ENCODE assay signal across 8 cellular contexts in the genomic region with DNA sequence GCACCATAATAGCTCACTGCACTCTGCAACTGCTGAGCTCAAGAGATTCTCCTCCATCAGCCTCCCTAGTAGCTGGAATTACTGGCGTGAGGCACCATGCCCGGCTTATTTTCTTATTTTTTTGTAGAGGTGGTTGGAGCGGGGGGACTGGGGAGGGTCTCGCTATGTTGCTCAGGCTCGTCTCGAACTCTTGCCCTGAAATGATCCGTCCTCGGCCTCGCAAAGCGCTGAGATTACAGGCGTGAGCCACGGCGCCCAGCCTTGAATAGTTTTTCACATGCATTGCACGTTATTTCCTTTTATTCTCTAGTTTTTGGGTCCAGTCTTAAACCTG. TPM values are rescaled to one million over a fixed set of nuclear protein-coding genes. Genes with fewer than 3 reads are reported as not detected.
A peak's percentile ranks its signal among the peaks of the same experiment; 100 is the strongest.
DNase-seq lines count a peak whose midpoint lies in the region; ATAC-seq, FAIRE-seq and TF ChIP-seq lines count a peak whose summit lies in the region.

No MANE protein-coding gene starts in this region.

- SMC1A ChIA-PET in GM12878 (lab: Charles Lee; ENCODE audit: uncharacterized antibody, unreplicated experiment) = interaction anchor here (0.8 to 2.3 kb wide), 18 partner anchors 10 to 259 kb away, joined by 3 to 12 read pairs (median 3); no protein-coding TSS in a partner anchor

- TF ChIP-seq POLR2A in GM12878 (IDR thresholded peaks at IDR 0.05; ENCODE audit: low read depth, low read length) (no peak), upper lobe of left lung (IDR thresholded peaks at IDR 0.05) (no peak)

- H3K4me1 Mint-ChIP-seq in activated T-cell treated with anti-CD3 and anti-CD28 coated beads, Interleukin-2, amount 50 U/mL, for 72 hours (ENCODE audit: low read depth) = peaks cover 49% of the 10 kb centered on the region

- H3K27ac ChIP-seq in GM12878 (ENCODE audit: control insufficient read depth, insufficient read depth) = peak overlapping the region; percentile 71
- H3K27ac ChIP-seq in lower lobe of right lung = peak overlapping the region; percentile 86
- peak overlapping the region; percentile 40 to 99 (median 87) for H3K27ac ChIP-seq in upper lobe of left lung

- H3K4me3 ChIP-seq in GM12878 (peak overlapping the region; percentile 60), lower lobe of right lung (peak overlapping the region; percentile 79), upper lobe of left lung (peak overlapping the region; percentile 31 to 97 (median 92))

- H3K9me3 Mint-ChIP-seq in activated T-cell treated with anti-CD3 and anti-CD28 coated beads, Interleukin-2, amount 50 U/mL, for 72 hours = no peaks in the 10 kb centered on the region

- TF ChIP-seq CTCF in GM12878 (IDR thresholded peaks at IDR 0.05 in 2 of 3, conservative IDR thresholded peaks at IDR 0.05 in 1 of 3; ENCODE audit: control insufficient read depth in 2 of 3, extremely low read depth in 1 of 3, insufficient read depth in 1 of 3, low read depth in 3 of 3, low read length in 3 of 3) (no peak), lower lobe of right lung (IDR thresholded peaks at IDR 0.05) (no peak), upper lobe of left lung (IDR thresholded peaks at IDR 0.05) (no peak)

- H4K20me1 ChIP-seq in GM12878 (ENCODE audit: control insufficient read depth, insufficient read depth) = no peaks in the 10 kb centered on the region

- TF ChIP-seq RAD21 in GM12878 (IDR thresholded peaks at IDR 0.05; ENCODE audit: insufficient read depth, low read depth, low read length) = no peak

- DNase-seq in activated T-cell treated with anti-CD3 and anti-CD28 coated beads, Interleukin-2, amount 50 U/mL, for 72 hours = no peak
- DNase-seq in activated T-cell treated with anti-CD3 and anti-CD28 coated beads for 4 hours (no peak), GM12878 (ENCODE audit: low read depth, low spot score) (no peak), lower lobe of right lung (no peak), upper lobe of left lung (no peak), AG08395 (ENCODE audit: low spot score) (no peak), putamen (ENCODE audit: low spot score) (no peak)

- no peak for ATAC-seq in activated T-cell treated with anti-CD3 and anti-CD28 coated beads, Interleukin-2, amount 50 U/mL, for 72 hours (replicated peaks in 1 of 2)
- no peak for ATAC-seq in GM12878
- no peak for ATAC-seq in lower lobe of right lung
- ATAC-seq in upper lobe of left lung (ENCODE audit: low FRiP score in 2 of 2) = no peak
- ATAC-seq in GM19467 (IDR thresholded peaks at IDR 0.05; ENCODE audit: unreplicated experiment) = no peak

- no peak for FAIRE-seq in GM12878 (lab: Jason Lieb, UNC)

- H3K9ac ChIP-seq in GM12878 (ENCODE audit: control insufficient read depth, insufficient read depth, low read length) = peak overlapping the region; percentile 58

- peaks cover 10 to 14% of the 10 kb centered on the region in 2 donors for H3K36me3 Mint-ChIP-seq in activated T-cell treated with anti-CD3 and anti-CD28 coated beads, Interleukin-2, amount 50 U/mL, for 72 hours (ENCODE audit: insufficient read depth in 2 of 2)

- intact Hi-C loops in GM12878 (cut with micrococcal nuclease; ENCODE audit: unreplicated experiment) (loop anchor here (1.0 to 5.0 kb wide), 3 partner anchors 47 to 69 kb away; a partner anchor contains a TSS), lower lobe of right lung (cut with DNase I) (no loop called here)

- CTCF ChIA-PET in GM12878 (lab: Yijun Ruan, JAX) = interaction anchor here (0.6 to 5.7 kb wide), 14 partner anchors 8 to 545 kb away, joined by 3 to 43 read pairs (median 4); no protein-coding TSS in a partner anchor

- H3K27ac Mint-ChIP-seq in activated T-cell treated with anti-CD3 and anti-CD28 coated beads, Interleukin-2, amount 50 U/mL, for 72 hours = peak overlapping the region; percentile 90

- RAD21 ChIA-PET in GM12878 (lab: Charles Lee; ENCODE audit: unreplicated experiment) = interaction anchor here (0.6 to 2.4 kb wide), 19 partner anchors 9 to 259 kb away, joined by 3 to 17 read pairs (median 4); a partner anchor contains a TSS

- 10% methylated on average over 14 of the region's 14 CpGs for WGBS in GM12878 (ENCODE audit: insufficient coverage, insufficient replicate concordance, low lambda C conversion rate, missing lambda C conversion rate)
- 12 to 15% methylated on average over 14 of the region's 14 CpGs for WGBS in upper lobe of left lung, 2 donors

- H3K4me1 ChIP-seq in GM12878 (ENCODE audit: control insufficient read depth, insufficient read depth, low read length) = peaks cover 5% of the 10 kb centered on the region; the same call in 1 of the 2 replicates
- H3K4me1 ChIP-seq in lower lobe of right lung = peaks cover 35% of the 10 kb centered on the region
- H3K4me1 ChIP-seq in upper lobe of left lung = peaks cover 14 to 29% (median 21%) of the 10 kb centered on the region in 4 donors

- POLR2A ChIA-PET in GM12878 (lab: Charles Lee) = interaction anchor here (0.6 to 2.6 kb wide), 21 partner anchors 9 to 682 kb away, joined by 3 to 28 read pairs (median 5); a partner anchor contains a TSS

- H3K27me3 ChIP-seq in GM12878 (replicated peaks in 1 of 2; ENCODE audit: control insufficient read depth in 2 of 2, insufficient read depth in 2 of 2, low read length in 1 of 2) = no peaks in the 10 kb centered on the region
- H3K27me3 ChIP-seq in lower lobe of right lung (ENCODE audit: low read depth) = no peaks in the 10 kb centered on the region
- H3K27me3 ChIP-seq in upper lobe of left lung = no peaks in the 10 kb centered on the region

- BruUV-seq in GM12878 (replicated peaks; lab: Mats Ljungman, UMichigan) = TSS peak; percentile 84

- H2AFZ ChIP-seq in GM12878 (ENCODE audit: control insufficient read depth, low read depth, low read length) = peak overlapping the region; percentile 55

- in situ Hi-C loops in GM12878 (cut with MboI) = no loop called here

- H3K4me2 ChIP-seq in GM12878 (ENCODE audit: control insufficient read depth, insufficient read depth) = peak overlapping the region; percentile 85

- peak overlapping the region; percentile 89 to 100 for H3K4me3 Mint-ChIP-seq in activated T-cell treated with anti-CD3 and anti-CD28 coated beads, Interleukin-2, amount 50 U/mL, for 72 hours

- H3K9me3 ChIP-seq in GM12878 (replicated peaks; ENCODE audit: control insufficient read depth, insufficient read depth, low read length) = no peaks in the 10 kb centered on the region
- no peaks in the 10 kb centered on the region for H3K9me3 ChIP-seq in lower lobe of right lung
- H3K9me3 ChIP-seq in upper lobe of left lung = no peaks in the 10 kb centered on the region

- no peaks in the 10 kb centered on the region for H3K27me3 Mint-ChIP-seq in activated T-cell treated with anti-CD3 and anti-CD28 coated beads, Interleukin-2, amount 50 U/mL, for 72 hours (ENCODE audit: low read depth)

- TF ChIP-seq EP300 in GM12878 (IDR thresholded peaks at IDR 0.05; ENCODE audit: borderline replicate concordance in 1 of 2, control insufficient read depth in 1 of 2, low read depth in 2 of 2, low read length in 2 of 2) = no peak
- no peak for TF ChIP-seq EP300 in upper lobe of left lung (IDR thresholded peaks at IDR 0.05)

- H3K79me2 ChIP-seq in GM12878 (ENCODE audit: control insufficient read depth, insufficient read depth, low read length) = peaks cover 22% of the 10 kb centered on the region

- H3K36me3 ChIP-seq in GM12878 (ENCODE audit: control insufficient read depth in 2 of 2, insufficient read depth in 2 of 2, low read length in 1 of 2) = no peaks in the 10 kb centered on the region; a peak in 3 of 4 replicates
- peaks cover 4% of the 10 kb centered on the region for H3K36me3 ChIP-seq in lower lobe of right lung
- H3K36me3 ChIP-seq in upper lobe of left lung = peaks cover 0 to 6% (median 3%) of the 10 kb centered on the region in 4 donors

RNA-seq across cellular contexts. Expression of a gene that starts 0.5 kb away (rescaled TPM):
- 100 to 1,000 TPM; 130 to 134 TPM for total RNA-seq in activated T-cell treated with anti-CD3 and anti-CD28 coated beads, Interleukin-2, amount 50 U/mL, for 72 hours
- total RNA-seq in GM12878 (2013; cell fraction: nucleolus; rRNA removed) = 27.5 and 33.2 TPM in 2 replicates
- total RNA-seq in GM12878 (2014; rRNA removed) (184 and 186 TPM in 2 replicates), GM12878 (2014; rRNA removed; fragmentation: Illumina TruSeq; extraction: Trizol) (106 and 111 TPM in 2 replicates), GM12878 (2021) (165 and 171 TPM in 2 replicates), lower lobe of right lung (131 TPM), upper lobe of left lung (100 to 1,000 TPM; 111 to 223 (median 148) TPM)
- 187 TPM for polyA plus RNA-seq in GM12878 (2011; ENCODE audit: low read depth)
- polyA plus RNA-seq in GM12878 (2011; rRNA removed) (104 and 204 TPM in 2 replicates), GM12878 (2014; fragmentation: Illumina TruSeq; extraction: Trizol) (24.1 and 73.4 TPM in 2 replicates), GM12878 (2014; fragmentation: Nextera tagmentation; extraction: Ambion mirVana) (100 to 1,000 TPM; 188 to 262 TPM), GM12878 (2014; rRNA removed) (211 and 230 TPM in 2 replicates), GM12878 (2016; fragmentation: Nextera tagmentation; extraction: Ambion mirVana) (100 to 1,000 TPM; 279 to 297 TPM)
- 525 and 552 TPM in 2 replicates for polyA plus RNA-seq in GM12878 (2011; cell fraction: cytosol; rRNA removed)
- 272 and 278 TPM in 2 replicates for polyA plus RNA-seq in GM12878 (2011; cell fraction: nucleus; rRNA removed)
- 162 and 169 TPM in 2 replicates for polyA plus RNA-seq in GM12878 (2012)
- 43.2 and 77.1 TPM in 2 replicates for polyA minus RNA-seq in GM12878 (2011; rRNA and poly(A)+ RNA removed)
- 26.6 and 26.8 TPM in 2 replicates for polyA minus RNA-seq in GM12878 (2011; cell fraction: cytosol; rRNA and poly(A)+ RNA removed)
- 18.1 and 32.1 TPM in 2 replicates for polyA minus RNA-seq in GM12878 (2011; cell fraction: nucleus; rRNA and poly(A)+ RNA removed)

RNA-seq across cellular contexts. Expression of a gene that starts 10.3 kb away (rescaled TPM):
- 10 to 100 TPM; 22.1 to 28.8 TPM for total RNA-seq in activated T-cell treated with anti-CD3 and anti-CD28 coated beads, Interleukin-2, amount 50 U/mL, for 72 hours
- 15.4 and 27.3 TPM in 2 replicates for total RNA-seq in GM12878 (2013; cell fraction: nucleolus; rRNA removed)
- 17.3 and 18.2 TPM in 2 replicates for total RNA-seq in GM12878 (2014; rRNA removed)
- total RNA-seq in GM12878 (2014; rRNA removed; fragmentation: Illumina TruSeq; extraction: Trizol) = 7.5 and 7.6 TPM in 2 replicates
- 22.3 and 24.7 TPM in 2 replicates for total RNA-seq in GM12878 (2021)
- 10.8 TPM for polyA plus RNA-seq in GM12878 (2011; ENCODE audit: low read depth)
- polyA plus RNA-seq in GM12878 (2011; rRNA removed) = 1.8 and 4.2 TPM in 2 replicates
- 5.4 and 6.4 TPM in 2 replicates for polyA plus RNA-seq in GM12878 (2011; cell fraction: cytosol; rRNA removed)
- 52.5 and 85.1 TPM in 2 replicates for polyA plus RNA-seq in GM12878 (2011; cell fraction: nucleus; rRNA removed)
- 10.9 and 15.1 TPM in 2 replicates for polyA plus RNA-seq in GM12878 (2012)
- 7.5 and 10.8 TPM in 2 replicates for polyA plus RNA-seq in GM12878 (2014; fragmentation: Illumina TruSeq; extraction: Trizol)
- 1 to 10 TPM in 1 of 2 experiments, under 1 TPM in 1; 0.21 to 1.3 TPM for polyA plus RNA-seq in GM12878 (2014; fragmentation: Nextera tagmentation; extraction: Ambion mirVana)
- 17.3 and 22.3 TPM in 2 replicates for polyA plus RNA-seq in GM12878 (2014; rRNA removed)
- 1 to 10 TPM; 7.3 TPM for polyA plus RNA-seq in GM12878 (2016; fragmentation: Nextera tagmentation; extraction: Ambion mirVana)
- 2.6 and 8.6 TPM in 2 replicates for polyA minus RNA-seq in GM12878 (2011; rRNA and poly(A)+ RNA removed)
- 1.7 and 3.1 TPM in 2 replicates for polyA minus RNA-seq in GM12878 (2011; cell fraction: cytosol; rRNA and poly(A)+ RNA removed)
- 15.1 and 23.3 TPM in 2 replicates for polyA minus RNA-seq in GM12878 (2011; cell fraction: nucleus; rRNA and poly(A)+ RNA removed)
- total RNA-seq in lower lobe of right lung = 24.3 TPM
- total RNA-seq in upper lobe of left lung = 100 to 1,000 TPM in 1 of 6 donors, 10 to 100 TPM in 5; 12.6 to 108 (median 25.3) TPM

RNA-seq across cellular contexts. Expression of a gene that starts 20.2 kb away (rescaled TPM):
- 10 to 100 TPM in 1 of 2 donors, 1 to 10 TPM in 1; 6.9 to 11.7 TPM for total RNA-seq in activated T-cell treated with anti-CD3 and anti-CD28 coated beads, Interleukin-2, amount 50 U/mL, for 72 hours
- total RNA-seq in GM12878 (2013; cell fraction: nucleolus; rRNA removed) = 1.4 and 2.9 TPM in 2 replicates
- total RNA-seq in GM12878 (2014; rRNA removed) (0.98 and 1.1 TPM in 2 replicates), GM12878 (2014; rRNA removed; fragmentation: Illumina TruSeq; extraction: Trizol) (0.83 and 1.1 TPM in 2 replicates), GM12878 (2021) (1.3 and 2.0 TPM in 2 replicates), lower lobe of right lung (5.3 TPM), upper lobe of left lung (10 to 100 TPM in 1 of 6 donors, 1 to 10 TPM in 4, not detected in 1; 2.4 to 11.5 (median 5.2) TPM)
- polyA plus RNA-seq in GM12878 (2011; ENCODE audit: low read depth) = 1.2 TPM
- polyA plus RNA-seq in GM12878 (2011; rRNA removed) (0.66 and 1.2 TPM in 2 replicates), GM12878 (2014; fragmentation: Illumina TruSeq; extraction: Trizol) (1.6 and 2.3 TPM in 2 replicates), GM12878 (2014; fragmentation: Nextera tagmentation; extraction: Ambion mirVana) (under 1 TPM; 0.29 to 0.55 TPM), GM12878 (2014; rRNA removed) (2.8 TPM in 2 replicates), GM12878 (2016; fragmentation: Nextera tagmentation; extraction: Ambion mirVana) (1 to 10 TPM; 4.9 to 6.1 TPM)
- 1.6 and 2.1 TPM in 2 replicates for polyA plus RNA-seq in GM12878 (2011; cell fraction: cytosol; rRNA removed)
- 2.6 and 2.7 TPM in 2 replicates for polyA plus RNA-seq in GM12878 (2011; cell fraction: nucleus; rRNA removed)
- polyA plus RNA-seq in GM12878 (2012) = 2.2 and 2.5 TPM in 2 replicates
- 0.88 and 1.3 TPM in 2 replicates for polyA minus RNA-seq in GM12878 (2011; rRNA and poly(A)+ RNA removed)
- polyA minus RNA-seq in GM12878 (2011; cell fraction: cytosol; rRNA and poly(A)+ RNA removed) = 0.73 and 1.5 TPM in 2 replicates
- polyA minus RNA-seq in GM12878 (2011; cell fraction: nucleus; rRNA and poly(A)+ RNA removed) = 0.36 and 0.67 TPM in 2 replicates

RNA-seq across cellular contexts. Expression of a gene that starts 21.4 kb away (rescaled TPM):
- 1 to 10 TPM; 3.2 to 3.4 TPM for total RNA-seq in activated T-cell treated with anti-CD3 and anti-CD28 coated beads, Interleukin-2, amount 50 U/mL, for 72 hours
- total RNA-seq in GM12878 (2013; cell fraction: nucleolus; rRNA removed) = 3.1 and 5.6 TPM in 2 replicates
- total RNA-seq in GM12878 (2014; rRNA removed) (2.7 and 3.2 TPM in 2 replicates), GM12878 (2014; rRNA removed; fragmentation: Illumina TruSeq; extraction: Trizol) (0.64 and 0.94 TPM in 2 replicates), GM12878 (2021) (1.8 and 2.7 TPM in 2 replicates), lower lobe of right lung (2.7 TPM), upper lobe of left lung (10 to 100 TPM in 1 of 6 donors, 1 to 10 TPM in 5; 1.0 to 11.4 (median 3.3) TPM)
- polyA plus RNA-seq in GM12878 (2011; ENCODE audit: low read depth) = 0.41 TPM
- polyA plus RNA-seq in GM12878 (2011; rRNA removed) (0.35 and 0.65 TPM in 2 replicates), GM12878 (2014; fragmentation: Illumina TruSeq; extraction: Trizol) (0.24 and 0.38 TPM in 2 replicates), GM12878 (2014; fragmentation: Nextera tagmentation; extraction: Ambion mirVana) (under 1 TPM in 1 of 2 experiments, not detected in 1; 0.24 TPM), GM12878 (2014; rRNA removed) (2.3 and 3.1 TPM in 2 replicates), GM12878 (2016; fragmentation: Nextera tagmentation; extraction: Ambion mirVana) (1 to 10 TPM; 2.4 TPM)
- 0.79 and 1.2 TPM in 2 replicates for polyA plus RNA-seq in GM12878 (2011; cell fraction: cytosol; rRNA removed)
- 1.5 and 1.6 TPM in 2 replicates for polyA plus RNA-seq in GM12878 (2011; cell fraction: nucleus; rRNA removed)
- polyA plus RNA-seq in GM12878 (2012) = 1.1 and 1.6 TPM in 2 replicates
- 0.51 and 0.62 TPM in 2 replicates for polyA minus RNA-seq in GM12878 (2011; rRNA and poly(A)+ RNA removed)
- polyA minus RNA-seq in GM12878 (2011; cell fraction: cytosol; rRNA and poly(A)+ RNA removed) = 1.0 and 1.2 TPM in 2 replicates
- 1.2 and 1.6 TPM in 2 replicates for polyA minus RNA-seq in GM12878 (2011; cell fraction: nucleus; rRNA and poly(A)+ RNA removed)

RNA-seq across cellular contexts. Expression of a gene that starts 28.8 kb away (rescaled TPM):
- 10 to 100 TPM; 11.1 to 18.8 TPM for total RNA-seq in activated T-cell treated with anti-CD3 and anti-CD28 coated beads, Interleukin-2, amount 50 U/mL, for 72 hours
- total RNA-seq in GM12878 (2013; cell fraction: nucleolus; rRNA removed) = 6.3 and 9.2 TPM in 2 replicates
- total RNA-seq in GM12878 (2014; rRNA removed) = 5.5 and 7.4 TPM in 2 replicates
- total RNA-seq in GM12878 (2014; rRNA removed; fragmentation: Illumina TruSeq; extraction: Trizol) = 8.3 and 10.5 TPM in 2 replicates
- total RNA-seq in GM12878 (2021) = 6.6 and 6.7 TPM in 2 replicates
- polyA plus RNA-seq in GM12878 (2011; ENCODE audit: low read depth) = 3.7 TPM
- polyA plus RNA-seq in GM12878 (2011; rRNA removed) = 6.6 and 9.2 TPM in 2 replicates
- 5.8 and 7.1 TPM in 2 replicates for polyA plus RNA-seq in GM12878 (2011; cell fraction: cytosol; rRNA removed)
- 7.2 and 7.6 TPM in 2 replicates for polyA plus RNA-seq in GM12878 (2011; cell fraction: nucleus; rRNA removed)
- 4.0 and 4.2 TPM in 2 replicates for polyA plus RNA-seq in GM12878 (2012)
- 9.1 and 10.5 TPM in 2 replicates for polyA plus RNA-seq in GM12878 (2014; fragmentation: Illumina TruSeq; extraction: Trizol)
- 1 to 10 TPM; 2.5 to 3.7 TPM for polyA plus RNA-seq in GM12878 (2014; fragmentation: Nextera tagmentation; extraction: Ambion mirVana)
- 8.3 and 9.0 TPM in 2 replicates for polyA plus RNA-seq in GM12878 (2014; rRNA removed)
- polyA plus RNA-seq in GM12878 (2016; fragmentation: Nextera tagmentation; extraction: Ambion mirVana) = 1 to 10 TPM; 6.0 to 7.0 TPM
- polyA minus RNA-seq in GM12878 (2011; rRNA and poly(A)+ RNA removed) = 4.1 and 4.2 TPM in 2 replicates
- polyA minus RNA-seq in GM12878 (2011; cell fraction: cytosol; rRNA and poly(A)+ RNA removed) = 1.6 and 2.2 TPM in 2 replicates
- polyA minus RNA-seq in GM12878 (2011; cell fraction: nucleus; rRNA and poly(A)+ RNA removed) = 3.5 and 7.2 TPM in 2 replicates
- total RNA-seq in lower lobe of right lung = 10.5 TPM
- 10 to 100 TPM in 2 of 6 donors, 1 to 10 TPM in 4; 2.9 to 14.6 (median 6.5) TPM for total RNA-seq in upper lobe of left lung
